19 cellular contexts compared by ENCODE assay signal in the genomic region with DNA sequence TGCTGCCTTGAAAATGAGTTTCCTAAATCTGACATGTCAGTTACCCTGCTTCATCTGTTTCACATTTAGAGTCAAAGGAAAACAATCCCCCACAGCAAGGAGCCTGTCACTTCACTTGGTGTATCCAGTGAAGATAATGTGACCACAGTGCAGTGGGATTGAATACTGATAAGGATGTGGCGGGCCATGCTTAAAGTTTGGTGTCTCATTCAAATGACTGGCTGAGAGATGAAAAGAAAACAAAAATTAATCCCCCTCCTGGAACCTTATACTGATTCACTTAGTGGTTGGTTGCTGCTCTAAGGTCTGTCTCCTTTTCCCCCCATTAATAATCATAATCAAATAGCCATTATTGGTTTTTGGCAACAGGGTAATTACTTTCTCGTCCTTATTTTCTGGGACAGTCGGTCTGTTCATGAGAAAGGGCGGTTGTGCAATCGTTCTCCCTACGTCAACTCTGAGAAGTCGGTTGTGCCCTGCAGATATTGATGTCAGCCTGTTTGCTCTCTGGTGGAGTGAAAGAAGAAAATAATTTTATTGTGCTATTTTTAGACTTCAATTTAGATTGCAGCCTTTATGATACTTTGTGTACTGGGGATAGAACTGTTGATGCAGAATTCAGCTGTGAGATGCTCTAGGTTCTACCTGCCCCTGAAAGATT.
A peak's percentile ranks its signal among the peaks of the same experiment; 100 is the strongest.
DNase-seq lines count a peak whose midpoint lies in the region; ATAC-seq, FAIRE-seq and TF ChIP-seq lines count a peak whose summit lies in the region.
"Had no signal": no experiment of that assay in that cellular context is flagged by ENCODE, and none has a peak within 500 bp of the region (broad histone marks: within the 10 kb centered on the region; RNA-seq: fewer than 3 reads in every experiment).

No MANE protein-coding gene starts in this region.

- H3K9me3 ChIP-seq in HepG2 (ENCODE audit: low read length) = no peaks in the 10 kb centered on the region
- H3K9me3 ChIP-seq: suprapubic skin had no signal

- TF ChIP-seq EP300 in HepG2 (IDR thresholded peaks at IDR 0.05; ENCODE audit: low read depth in 2 of 2, low read length in 2 of 2) (no peak), HepG2 (CRISPR knock-in tag; IDR thresholded peaks at IDR 0.05; ENCODE audit: borderline replicate concordance) (no peak)

- H2AFZ ChIP-seq in HepG2 (ENCODE audit: low read length) = no peak overlapping the region
- H2AFZ ChIP-seq: parathyroid adenoma had no signal

- H3K9ac ChIP-seq in HepG2 (ENCODE audit: insufficient read depth, low read depth, low read length) = no peak overlapping the region
- H3K9ac ChIP-seq: parathyroid adenoma had no signal

- no peak overlapping the region for H3K4me2 ChIP-seq in HepG2 (ENCODE audit: low read depth, low read length)

- intact Hi-C loops in HepG2 (cut with micrococcal nuclease; ENCODE audit: unreplicated experiment) = loop anchor here (10.0 kb wide), 1 partner anchor 122 kb away; no protein-coding TSS in a partner anchor

- no peaks in the 10 kb centered on the region for H3K4me1 ChIP-seq in HepG2 (ENCODE audit: insufficient read depth, low read length)

- H3K36me3 ChIP-seq in HepG2 (replicated peaks in 1 of 2; ENCODE audit: control insufficient read depth in 1 of 2, insufficient read depth in 2 of 2, low read length in 2 of 2) = no peaks in the 10 kb centered on the region
- H3K36me3 ChIP-seq: cardiac muscle cell, suprapubic skin had no signal

- no peak for TF ChIP-seq POLR2A in HepG2 (IDR thresholded peaks at IDR 0.05; ENCODE audit: insufficient read depth in 1 of 2, low read depth in 2 of 2, low read length in 2 of 2)

- no peak overlapping the region for H3K4me3 ChIP-seq in HepG2 (replicated peaks in 1 of 3; ENCODE audit: insufficient read depth in 1 of 3, low read depth in 2 of 3, low read length in 3 of 3)
- H3K4me3 ChIP-seq: cardiac muscle cell, suprapubic skin had no signal

- in situ Hi-C loops in SK-MEL-5 (cut with HindIII; ENCODE audit: low pct_unique_long_range_greater_than_20kb, low sequenced_read_pairs) (no loop called here), HepG2 (cut with HindIII; ENCODE audit: extremely low pct_ligation_motif_present, low pct_unique_long_range_greater_than_20kb) (no loop called here)

- H3K27me3 ChIP-seq in HepG2 (ENCODE audit: control insufficient read depth in 1 of 2, insufficient read depth in 2 of 2, low read length in 2 of 2) = no peaks in the 10 kb centered on the region
- H3K27me3 ChIP-seq: cardiac muscle cell, suprapubic skin had no signal

- TF ChIP-seq RAD21 in HepG2 (CRISPR knock-in tag; IDR thresholded peaks at IDR 0.05) = no peak

- ATAC-seq in HepG2 = no peak
- ATAC-seq in HG02981 (IDR thresholded peaks at IDR 0.05; ENCODE audit: unreplicated experiment) = no peak
- no peak for ATAC-seq in GM19351 (IDR thresholded peaks at IDR 0.05; ENCODE audit: unreplicated experiment)
- ATAC-seq: effector memory CD8-positive, alpha-beta T cell had no signal

- DNase-seq in Ammon's horn (ENCODE audit: low spot score) (peak; percentile 13), SK-MEL-5 (ENCODE audit: low read depth, low spot score) (peak; percentile 94), epidermal melanocyte (ENCODE audit: insufficient read length, low spot score) (peak; percentile 67), HepG2 (ENCODE audit: low spot score) (no peak), pons (ENCODE audit: low spot score) (no peak), putamen (ENCODE audit: low spot score) (no peak)
- DNase-seq: activated CD4-positive, alpha-beta T cell treated with anti-CD3 and anti-CD28 coated beads for 48 hours; activated naive CD4-positive, alpha-beta T cell treated with anti-CD3 and anti-CD28 coated beads for 36 hours; effector memory CD8-positive, alpha-beta T cell; GF-D8; kidney; NCI-H2029 treated with DMSO at 0.1 percent for 48 hours; NCI-H82; stimulated activated CD4-positive, alpha-beta T cell treated with anti-CD3 and anti-CD28 coated beads, Interleukin-15, amount 100 ng/mL, for 24 hours had no signal

- no peaks in the 10 kb centered on the region for H4K20me1 ChIP-seq in HepG2 (ENCODE audit: insufficient read depth, low read length)

- no TSS peak for BruUV-seq in HepG2 (replicated peaks; lab: Mats Ljungman, UMichigan)

- CTCF ChIA-PET in HepG2 (lab: Yijun Ruan, JAX; ENCODE audit: low intra/inter-chr PET ratio, low total read pairs) = no interaction called here

- FAIRE-seq in HepG2 (lab: Jason Lieb, UNC) = no peak
- FAIRE-seq: kidney had no signal

- H3K79me2 ChIP-seq in HepG2 (ENCODE audit: insufficient read depth, low read length) = no peaks in the 10 kb centered on the region
- H3K79me2 ChIP-seq: parathyroid adenoma had no signal

- 81% methylated on average over 7 of the region's 7 CpGs for WGBS in HepG2 (ENCODE audit: low lambda C conversion rate)

- POLR2A ChIA-PET in HepG2 (lab: Yijun Ruan, JAX) = no interaction called here

- TF ChIP-seq CTCF in HepG2 (CRISPR knock-in tag; IDR thresholded peaks at IDR 0.05) = no peak

- H3K27ac ChIP-seq in HepG2 (ENCODE audit: extremely low read length, insufficient read depth, low read length) = no peak overlapping the region
- H3K27ac ChIP-seq: cardiac muscle cell, parathyroid adenoma had no signal

TF ChIP-seq in HepG2, 621 proteins besides CTCF, POLR2A, EP300 and RAD21:
- no peak for TF ChIP-seq ZBTB7B (CRISPR knock-in tag; IDR thresholded peaks at IDR 0.05)
- peak; percentile 35; the same call in 1 of the 2 replicates for TF ChIP-seq CEBPB (IDR thresholded peaks at IDR 0.05; ENCODE audit: borderline replicate concordance, low read depth, low read length)

Comparison
In these comparisons a context has a peak if more than half of its experiments do, and no peak if none do; other contexts are left out.
1. DNase-seq: peak in Ammon's horn (single experiment), SK-MEL-5 (single experiment) and epidermal melanocyte (single experiment); none in HepG2 (single experiment), pons (single experiment) and putamen (single experiment).